Comparison of ENCODE assay signal across 31 cellular contexts in the genomic region with DNA sequence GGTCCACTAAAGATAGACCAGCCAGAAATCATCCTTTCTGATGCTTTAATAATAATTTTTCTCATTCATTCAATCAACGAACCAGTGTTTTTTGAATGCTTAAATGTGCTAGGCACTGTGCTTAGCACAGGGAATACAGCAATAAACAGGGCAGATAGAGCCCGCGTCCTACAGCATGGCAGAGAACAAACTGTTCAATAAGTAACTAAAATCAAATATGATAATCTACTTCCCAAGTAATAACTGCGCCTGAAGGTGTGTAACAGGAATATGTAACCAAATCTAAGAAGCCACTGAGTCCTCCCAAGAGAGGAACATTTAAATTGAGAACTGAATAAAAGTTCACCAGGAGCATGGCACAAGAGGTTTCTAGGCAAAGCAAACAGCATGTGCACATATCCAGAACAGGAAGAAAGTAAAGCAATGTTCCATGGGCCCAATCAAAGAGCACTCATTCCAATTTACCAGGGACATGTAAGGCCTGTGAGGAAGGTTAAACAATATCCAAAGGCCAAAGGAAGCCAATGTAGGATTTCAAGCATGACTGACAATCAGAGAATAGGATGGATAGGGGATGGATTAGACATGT.
"Had no signal": no experiment of that assay in that cellular context is flagged by ENCODE, and none has a peak within 500 bp of the region (broad histone marks: within the 10 kb centered on the region; RNA-seq: fewer than 3 reads in every experiment).

No MANE protein-coding gene starts in this region.

- H3K4me1 ChIP-seq: foreskin keratinocyte, gastrocnemius medialis had no signal

- H3K27ac Mint-ChIP-seq: activated CD4-positive, alpha-beta T cell treated with anti-CD3 and anti-CD28 coated beads, Interleukin-2, amount 10 ng/mL, durations not matched to agents 7 days and 5 days; activated CD8-positive, alpha-beta T cell treated with anti-CD3 and anti-CD28 coated beads for 36 hours; activated naive CD8-positive, alpha-beta T cell; activated T-helper 17 cell treated with anti-CD3 and anti-CD28 coated beads, Interleukin-2, amount 50 U/mL, for 72 hours; effector memory CD8-positive, alpha-beta T cell; WTC11 had no signal

- H3K36me3 ChIP-seq: brain microvascular endothelial cell, esophagus muscularis mucosa, gastrocnemius medialis had no signal

- H3K27ac ChIP-seq: brain microvascular endothelial cell, esophagus muscularis mucosa, foreskin keratinocyte, gastrocnemius medialis, VCaP had no signal

- H3K4me1 Mint-ChIP-seq: activated CD4-positive, alpha-beta T cell treated with anti-CD3 and anti-CD28 coated beads, Interleukin-2, amount 10 ng/mL, durations not matched to agents 7 days and 5 days; activated T-helper 17 cell treated with anti-CD3 and anti-CD28 coated beads, Interleukin-2, amount 50 U/mL, for 72 hours; central memory CD8-positive, alpha-beta T cell had no signal

- H3K27me3 ChIP-seq: brain microvascular endothelial cell, esophagus muscularis mucosa, foreskin keratinocyte, gastrocnemius medialis had no signal

- DNase-seq: activated CD4-positive, alpha-beta T cell treated with anti-CD3 and anti-CD28 coated beads for 1 hour; activated CD4-positive, alpha-beta T cell treated with anti-CD3 and anti-CD28 coated beads for 4 hours; activated CD4-positive, alpha-beta T cell treated with anti-CD3 and anti-CD28 coated beads, Interleukin-2, amount 10 ng/mL, durations not matched to agents 7 days and 5 days; activated CD4-positive, alpha-beta T cell treated with anti-CD3 and anti-CD28 coated beads, Interleukin-2, amount 50 U/mL, for 4 hours; activated CD8-positive, alpha-beta memory T cell treated with anti-CD3 and anti-CD28 coated beads for 24 hours; activated CD8-positive, alpha-beta T cell treated with anti-CD3 and anti-CD28 coated beads for 36 hours; activated effector memory CD4-positive, alpha-beta T cell treated with Interleukin-2 at 50 U/mL for 16 hours; activated gamma-delta T cell treated with Interleukin-2 at 50 U/mL for 16 hours; activated naive CD4-positive, alpha-beta T cell treated with anti-CD3 and anti-CD28 coated beads, Interleukin-2, amount 50 U/mL, for 16 hours; activated naive CD4-positive, alpha-beta T cell treated with Interleukin-2 at 50 U/mL for 16 hours; activated T-cell treated with anti-CD3 and anti-CD28 coated beads, Interleukin-2, amount 50 U/mL, for 4 hours; amniotic stem cell; anterior cingulate cortex; brain microvascular endothelial cell; cortex of kidney; dermis blood vessel endothelial cell; effector CD4-positive, alpha-beta T cell; effector memory CD8-positive, alpha-beta T cell; erythroblast; gastrocnemius medialis; glutamatergic neuron; T-helper 2 cell had no signal

- H3K4me3 ChIP-seq: esophagus muscularis mucosa, gastrocnemius medialis had no signal

- H3K36me3 Mint-ChIP-seq: activated naive CD8-positive, alpha-beta T cell; WTC11 had no signal

- H3K9me3 Mint-ChIP-seq: activated CD4-positive, alpha-beta T cell treated with anti-CD3 and anti-CD28 coated beads, Interleukin-2, amount 10 ng/mL, durations not matched to agents 7 days and 5 days; activated CD8-positive, alpha-beta T cell treated with anti-CD3 and anti-CD28 coated beads for 36 hours; WTC11 had no signal

- FAIRE-seq: astrocyte, bronchial epithelial cell had no signal

- H3K27me3 Mint-ChIP-seq: activated CD4-positive, alpha-beta T cell treated with anti-CD3 and anti-CD28 coated beads, Interleukin-2, amount 10 ng/mL, durations not matched to agents 7 days and 5 days; activated CD8-positive, alpha-beta T cell treated with anti-CD3 and anti-CD28 coated beads for 36 hours; activated naive CD8-positive, alpha-beta T cell; activated T-helper 17 cell treated with anti-CD3 and anti-CD28 coated beads, Interleukin-2, amount 50 U/mL, for 72 hours; central memory CD8-positive, alpha-beta T cell; effector memory CD8-positive, alpha-beta T cell had no signal

- H3K4me3 Mint-ChIP-seq: activated CD4-positive, alpha-beta T cell treated with anti-CD3 and anti-CD28 coated beads, Interleukin-2, amount 10 ng/mL, durations not matched to agents 7 days and 5 days; activated CD8-positive, alpha-beta T cell treated with anti-CD3 and anti-CD28 coated beads for 36 hours; activated naive CD8-positive, alpha-beta T cell; activated T-cell treated with anti-CD3 and anti-CD28 coated beads, Interleukin-2, amount 50 U/mL, for 4 hours; activated T-helper 17 cell treated with anti-CD3 and anti-CD28 coated beads, Interleukin-2, amount 50 U/mL, for 72 hours; central memory CD8-positive, alpha-beta T cell; effector memory CD8-positive, alpha-beta T cell; WTC11 had no signal

- ATAC-seq: activated CD8-positive, alpha-beta T cell treated with anti-CD3 and anti-CD28 coated beads for 36 hours; activated T-cell treated with anti-CD3 and anti-CD28 coated beads, Interleukin-2, amount 50 U/mL, for 4 hours; activated T-helper 17 cell treated with anti-CD3 and anti-CD28 coated beads, Interleukin-2, amount 50 U/mL, for 72 hours; effector memory CD8-positive, alpha-beta T cell; foreskin keratinocyte; gastrocnemius medialis; WTC11 had no signal

- H3K9me3 ChIP-seq: esophagus muscularis mucosa, gastrocnemius medialis had no signal
